ENCODE assay signal across 8 cellular contexts in the genomic region with DNA sequence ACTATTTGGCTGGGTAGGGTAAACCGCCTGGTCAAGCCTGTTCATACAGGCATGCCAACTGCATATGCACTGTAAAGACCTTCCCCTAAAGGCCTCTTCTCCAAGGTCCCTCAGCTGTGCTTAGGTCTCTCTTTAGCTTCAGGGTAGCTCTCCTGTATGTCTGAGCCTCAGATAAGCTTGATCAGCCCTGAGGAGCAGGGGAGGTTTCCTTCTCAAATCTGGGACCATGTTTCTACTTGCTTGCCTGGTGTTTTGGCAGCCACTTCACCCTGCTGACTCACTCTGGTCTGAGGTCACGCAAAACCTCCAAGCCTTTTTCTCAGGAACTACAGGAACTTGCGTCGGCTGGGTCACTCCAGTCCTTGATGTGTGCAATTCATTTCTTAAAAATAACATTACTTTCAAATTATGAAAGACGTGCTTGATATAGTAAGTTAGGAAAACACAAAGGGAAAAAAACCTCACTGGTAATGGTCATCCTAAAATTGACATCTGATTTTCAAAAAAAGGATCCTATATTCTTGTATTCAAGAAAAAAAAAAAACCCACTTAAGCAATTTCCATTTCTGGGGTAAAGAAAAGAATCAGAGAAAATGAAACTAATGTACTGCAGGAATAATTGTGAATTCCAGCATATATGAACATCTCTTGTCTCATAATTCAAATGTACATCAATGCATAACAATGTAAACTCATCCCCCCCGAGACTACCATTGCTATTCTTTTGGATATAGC. TPM values are rescaled to one million over a fixed set of nuclear protein-coding genes. Genes with fewer than 3 reads are reported as not detected.
DNase-seq lines count a peak whose midpoint lies in the region; ATAC-seq, FAIRE-seq and TF ChIP-seq lines count a peak whose summit lies in the region.

No MANE protein-coding gene starts in this region.

- peak; percentile 40 for ATAC-seq in activated CD8-positive, alpha-beta T cell treated with anti-CD3 and anti-CD28 coated beads for 36 hours
- ATAC-seq in gastroesophageal sphincter, result peak; percentile 91
- peak; percentile 66 to 78 for ATAC-seq in gastrocnemius medialis
- no peak for ATAC-seq in HG03139 (IDR thresholded peaks at IDR 0.05; ENCODE audit: unreplicated experiment)
- no peak for ATAC-seq in HG02759 (IDR thresholded peaks at IDR 0.05; ENCODE audit: unreplicated experiment)

- peak overlapping the region in 3 of 4 donors; percentile 16 to 71 (median 53) for H3K27ac ChIP-seq in gastroesophageal sphincter
- peak overlapping the region; percentile 11 to 63 (median 46) for H3K27ac ChIP-seq in gastrocnemius medialis

- CTCF ChIA-PET in AG04449 (lab: Yijun Ruan, JAX), result interaction anchor here (5.4 kb wide), 1 partner anchor 17 kb away, joined by 34 read pairs; no protein-coding TSS in a partner anchor
- CTCF ChIA-PET in activated CD8-positive, alpha-beta T cell treated with anti-CD3 and anti-CD28 coated beads for 36 hours (lab: Charles Lee), result interaction anchor here (1.0 kb wide), 1 partner anchor 54 kb away, joined by 3 read pairs; no protein-coding TSS in a partner anchor

- 31 to 41% methylated on average over 5 to 6 of the region's 6 CpGs for WGBS in gastroesophageal sphincter (ENCODE audit: low coverage in 1 of 2), 2 donors

- H3K4me3 ChIP-seq in AG04449 (ENCODE audit: low read depth, low read length) (peak overlapping the region; percentile 2; the same call in 1 of the 2 replicates), gastroesophageal sphincter (no peak overlapping the region), gastrocnemius medialis (no peak overlapping the region)

- no peaks in the 10 kb centered on the region for H3K9me3 Mint-ChIP-seq in activated CD8-positive, alpha-beta T cell treated with anti-CD3 and anti-CD28 coated beads for 36 hours

- H3K4me1 ChIP-seq in gastroesophageal sphincter (peaks cover 6 to 41% (median 31%) of the 10 kb centered on the region in 3 donors), gastrocnemius medialis (peaks cover 27 to 33% of the 10 kb centered on the region in 2 donors)

- TF ChIP-seq CTCF in AG04449 (IDR thresholded peaks at IDR 0.05; ENCODE audit: insufficient read depth, low read length, missing control alignments) (no peak), gastroesophageal sphincter (IDR thresholded peaks at IDR 0.05) (no peak), gastrocnemius medialis (IDR thresholded peaks at IDR 0.05 in 4 of 5, conservative IDR thresholded peaks at IDR 0.05 in 1 of 5) (no peak)
- TF ChIP-seq CTCF in activated CD8-positive, alpha-beta T cell treated with anti-CD3 and anti-CD28 coated beads for 36 hours (IDR thresholded peaks at IDR 0.05), result no peak

- in situ Hi-C loops in gastrocnemius medialis (cut with MboI; ENCODE audit: low sequenced_read_pairs in 4 of 4), result no loop called here

- FAIRE-seq in HTR-8/SVneo (lab: Jason Lieb, UNC), result no peak

- intact Hi-C loops in activated CD8-positive, alpha-beta T cell treated with anti-CD3 and anti-CD28 coated beads for 36 hours (cut with micrococcal nuclease), result no loop called here
- intact Hi-C loops in gastrocnemius medialis (cut with DNase I; ENCODE audit: low total_unique reads), result no loop called here

- H3K27me3 Mint-ChIP-seq in activated CD8-positive, alpha-beta T cell treated with anti-CD3 and anti-CD28 coated beads for 36 hours, result no peaks in the 10 kb centered on the region

- TF ChIP-seq EP300 in gastroesophageal sphincter (IDR thresholded peaks at IDR 0.05), result no peak

- H3K9me3 ChIP-seq in gastroesophageal sphincter (no peaks in the 10 kb centered on the region), gastrocnemius medialis (no peaks in the 10 kb centered on the region)

- H3K36me3 Mint-ChIP-seq in activated CD8-positive, alpha-beta T cell treated with anti-CD3 and anti-CD28 coated beads for 36 hours (ENCODE audit: low read depth), result no peaks in the 10 kb centered on the region

- POLR2A ChIA-PET in AG04449 (lab: Yijun Ruan, JAX), result no interaction called here
- POLR2A ChIA-PET in activated CD8-positive, alpha-beta T cell treated with anti-CD3 and anti-CD28 coated beads for 36 hours (lab: Charles Lee), result interaction anchor here (0.6 to 0.9 kb wide), 2 partner anchors 9 to 11 kb away, joined by 3 to 5 read pairs; no protein-coding TSS in a partner anchor

- no peak overlapping the region for H3K4me3 Mint-ChIP-seq in activated CD8-positive, alpha-beta T cell treated with anti-CD3 and anti-CD28 coated beads for 36 hours

- peak overlapping the region; percentile 62 for H3K27ac Mint-ChIP-seq in activated CD8-positive, alpha-beta T cell treated with anti-CD3 and anti-CD28 coated beads for 36 hours

- H3K36me3 ChIP-seq in gastroesophageal sphincter (no peaks in the 10 kb centered on the region), gastrocnemius medialis (no peaks in the 10 kb centered on the region)

- peaks cover 46% of the 10 kb centered on the region for H3K4me1 Mint-ChIP-seq in activated CD8-positive, alpha-beta T cell treated with anti-CD3 and anti-CD28 coated beads for 36 hours (ENCODE audit: low read depth)

- DNase-seq in AG04449 (ENCODE audit: low read depth, low spot score) (peak; percentile 93), HTR-8/SVneo (ENCODE audit: insufficient read length, low spot score) (peak; percentile 70), gastrocnemius medialis (peak; percentile 38 to 72), DMS153 treated with DMSO at 0.1 percent for 48 hours (lab: John Stamatoyannopoulos, UW; ENCODE audit: unreplicated experiment) (no peak)
- peak; percentile 71 for DNase-seq in activated CD8-positive, alpha-beta T cell treated with anti-CD3 and anti-CD28 coated beads for 36 hours

- H3K27me3 ChIP-seq in gastroesophageal sphincter, result no peaks in the 10 kb centered on the region
- H3K27me3 ChIP-seq in gastrocnemius medialis, result no peaks in the 10 kb centered on the region

- TF ChIP-seq POLR2A in gastroesophageal sphincter (IDR thresholded peaks at IDR 0.05), result no peak
- TF ChIP-seq POLR2A in gastrocnemius medialis (IDR thresholded peaks at IDR 0.05), result no peak

RNA-seq across cellular contexts. Expression of gene RNF19B, which starts 24.7 kb away (rescaled TPM):
- 10 to 100 TPM; 10.6 to 10.9 TPM for total RNA-seq in activated CD8-positive, alpha-beta T cell treated with anti-CD3 and anti-CD28 coated beads for 36 hours
- 10 to 100 TPM; 19.5 to 25.2 (median 21.8) TPM for total RNA-seq in gastroesophageal sphincter
- total RNA-seq in gastrocnemius medialis, result 10 to 100 TPM; 22.7 to 34.4 (median 28.6) TPM

RNA-seq across cellular contexts. Expression of gene AK2, which starts 47.4 kb away (rescaled TPM):
- total RNA-seq in activated CD8-positive, alpha-beta T cell treated with anti-CD3 and anti-CD28 coated beads for 36 hours, result 100 to 1,000 TPM; 404 TPM
- total RNA-seq in gastroesophageal sphincter (100 to 1,000 TPM in 2 of 4 donors, 10 to 100 TPM in 2; 88.9 to 115 (median 97.1) TPM), gastrocnemius medialis (100 to 1,000 TPM; 125 to 261 (median 152) TPM)

Comparison
In these comparisons a context has a peak if more than half of its experiments do, and no peak if none do; other contexts are left out.
1. ATAC-seq: peak in activated CD8-positive, alpha-beta T cell treated with anti-CD3 and anti-CD28 coated beads for 36 hours (single experiment), gastroesophageal sphincter (single experiment) and gastrocnemius medialis (2 of 2); none in HG03139 (single experiment) and HG02759 (single experiment).